In genomic region chr14:84454114-84454513, GRCh38 we compare ENCODE assay signal across 8 cellular contexts.
"Had no signal": no experiment of that assay in that cellular context is flagged by ENCODE, and none has a peak within 500 bp of the region (broad histone marks: within the 10 kb centered on the region; RNA-seq: fewer than 3 reads in every experiment).

No MANE protein-coding gene starts in this region.

- H3K36me3 ChIP-seq: HAP-1 had no signal

- H3K9me3 ChIP-seq: HAP-1 had no signal

- FAIRE-seq: HTR-8/SVneo, K562 had no signal

- H2AFZ ChIP-seq: GM23248 had no signal

- H3K4me1 ChIP-seq: HAP-1 had no signal

- ATAC-seq: HCT116, K562 had no signal

- H3K27ac ChIP-seq: GM23248 had no signal

- DNase-seq: GOT3, H7, KG1 had no signal

- H3K9ac ChIP-seq: GM23248 had no signal

- H3K4me3 ChIP-seq: GM23248, HAP-1, K562 had no signal
